In the genomic region with DNA sequence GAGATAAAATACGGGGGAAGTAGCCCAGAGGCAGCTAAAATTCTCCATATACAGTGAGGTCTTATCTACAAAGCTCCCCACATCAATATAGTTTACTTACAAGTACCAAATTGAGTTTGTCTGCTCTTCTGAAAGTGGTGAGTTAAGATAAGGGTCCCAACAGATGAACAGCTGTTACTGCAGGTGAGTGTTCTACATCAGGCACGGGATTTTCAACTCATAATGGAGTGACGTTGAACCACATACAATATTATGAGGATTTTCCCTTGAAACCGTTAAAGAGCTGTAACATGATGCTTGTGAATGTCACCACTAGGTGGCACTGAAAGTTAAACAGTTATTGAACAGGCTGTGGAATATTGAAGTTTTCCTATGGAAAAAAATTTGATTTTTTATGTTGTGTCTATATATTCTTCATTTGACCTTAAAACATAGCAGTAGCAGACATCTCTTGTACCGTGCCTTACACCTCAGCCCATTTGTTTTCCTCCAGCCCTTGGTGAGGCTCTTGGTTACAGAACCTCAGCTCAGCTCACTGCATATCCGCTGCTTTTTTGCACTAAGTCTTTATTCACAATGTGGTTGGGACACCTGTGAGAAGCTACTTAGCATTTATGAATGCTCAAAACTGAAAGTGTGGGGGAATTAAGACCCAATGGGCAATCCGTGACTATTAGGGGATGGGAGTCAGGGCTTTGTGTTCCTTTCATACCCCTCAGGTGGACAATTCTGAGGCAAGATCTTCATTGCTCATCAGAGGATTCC, we compare ENCODE assay signal across 9 cellular contexts. TPM values are rescaled to one million over a fixed set of nuclear protein-coding genes. Genes with fewer than 3 reads are reported as not detected.
DNase-seq lines count a peak whose midpoint lies in the region; ATAC-seq and TF ChIP-seq lines count a peak whose summit lies in the region.
"Had no signal": no experiment of that assay in that cellular context is flagged by ENCODE, and none has a peak within 500 bp of the region (broad histone marks: within the 10 kb centered on the region; RNA-seq: fewer than 3 reads in every experiment).

No MANE protein-coding gene starts in this region.

- H2AFZ ChIP-seq in HCT116 (ENCODE audit: low read depth, low read length, poor library complexity, severe bottlenecking), result no peak overlapping the region

- H3K27ac Mint-ChIP-seq in stimulated activated naive CD8-positive, alpha-beta T cell treated with anti-CD3 and anti-CD28 coated beads, Interleukin-15, amount 100 ng/mL, for 72 hours, result no peak overlapping the region
- H3K27ac Mint-ChIP-seq: natural killer cell treated with Interleukin-12 subunit alpha and Interleukin-12 subunit beta and Interleukin-15 and Interleukin-18, amount 100 ng/mL, for 72 hours had no signal

- H3K9me2 ChIP-seq in HCT116 (ENCODE audit: insufficient read depth), result no peaks in the 10 kb centered on the region

- peak; percentile 54 to 76 (median 70); a peak in 5 of 6 replicates for TF ChIP-seq CTCF in HCT116 (IDR thresholded peaks at IDR 0.05 in 2 of 3, conservative IDR thresholded peaks at IDR 0.05 in 1 of 3; ENCODE audit: borderline replicate concordance in 1 of 3, insufficient read depth in 1 of 3, low read depth in 2 of 3, low read length in 2 of 3)
- TF ChIP-seq CTCF in astrocyte of the cerebellum (IDR thresholded peaks at IDR 0.05; ENCODE audit: low read depth, low read length, missing control alignments), result peak; percentile 70

- in situ Hi-C loops in astrocyte of the cerebellum (cut with HindIII; ENCODE audit: low sequenced_read_pairs), result no loop called here

- peak; percentile 97 for ATAC-seq in HCT116
- ATAC-seq in stimulated activated naive CD8-positive, alpha-beta T cell treated with anti-CD3 and anti-CD28 coated beads, Interleukin-15, amount 100 ng/mL, for 72 hours, result peak; percentile 80

- peak overlapping the region in 1 of 2 donors; percentile 23 for H3K4me3 Mint-ChIP-seq in stimulated activated naive CD8-positive, alpha-beta T cell treated with anti-CD3 and anti-CD28 coated beads, Interleukin-15, amount 100 ng/mL, for 72 hours
- H3K4me3 Mint-ChIP-seq: natural killer cell treated with Interleukin-12 subunit alpha and Interleukin-12 subunit beta and Interleukin-15 and Interleukin-18, amount 100 ng/mL, for 72 hours had no signal

- DNase-seq in activated CD8-positive, alpha-beta memory T cell treated with anti-CD3 and anti-CD28 coated beads, Interleukin-2, amount 50 U/mL, for 1 hour (ENCODE audit: extremely low read depth), result peak; percentile 0
- DNase-seq in activated CD8-positive, alpha-beta memory T cell treated with anti-CD3 and anti-CD28 coated beads, Interleukin-2, amount 50 U/mL, for 48 hours, result no peak
- DNase-seq in HCT116 (ENCODE audit: low read depth, low spot score) (peak; percentile 69), NCI-H345 treated with DMSO at 0.1 percent for 48 hours (lab: John Stamatoyannopoulos, UW; ENCODE audit: unreplicated experiment) (peak; percentile 10), astrocyte of the cerebellum (ENCODE audit: low read depth) (peak; percentile 47), inferior parietal cortex (ENCODE audit: extremely low spot score) (peak; percentile 82), iPS-NIHi11 (ENCODE audit: low spot score) (no peak)
- no peak for DNase-seq in stimulated activated naive CD8-positive, alpha-beta T cell treated with anti-CD3 and anti-CD28 coated beads, Interleukin-15, amount 100 ng/mL, for 72 hours

- RAD21 ChIA-PET in HCT116 (lab: Charles Lee; ENCODE audit: low non-redundant PET in 1 of 2, low total read pairs in 2 of 2, uncharacterized antibody in 2 of 2, unreplicated experiment in 2 of 2), result no interaction called here

- H3K4me3 ChIP-seq in HCT116 (replicated peaks in 1 of 2; ENCODE audit: low read depth in 1 of 2, low read length in 2 of 2), result no peak overlapping the region
- H3K4me3 ChIP-seq in astrocyte of the cerebellum (ENCODE audit: low read depth, low read length), result no peak overlapping the region

- H3K4me1 ChIP-seq in HCT116 (ENCODE audit: control insufficient read depth in 1 of 2, insufficient read depth in 2 of 2, low read length in 2 of 2), result no peaks in the 10 kb centered on the region

- peaks cover 6% of the 10 kb centered on the region for H3K4me1 Mint-ChIP-seq in stimulated activated naive CD8-positive, alpha-beta T cell treated with anti-CD3 and anti-CD28 coated beads, Interleukin-15, amount 100 ng/mL, for 72 hours

- H3K9me3 ChIP-seq in HCT116 (ENCODE audit: control insufficient read depth in 1 of 2, insufficient read depth in 1 of 2, low read depth in 1 of 2, low read length in 2 of 2), result no peaks in the 10 kb centered on the region

- no peaks in the 10 kb centered on the region for H3K36me3 ChIP-seq in HCT116 (ENCODE audit: control insufficient read depth in 1 of 2, insufficient read depth in 2 of 2, low read length in 2 of 2)

- no peak for TF ChIP-seq POLR2A in HCT116 (IDR thresholded peaks at IDR 0.05; ENCODE audit: borderline replicate concordance, extremely low read depth, insufficient read depth, insufficient read length)

- H3K9ac ChIP-seq in HCT116 (ENCODE audit: low read length), result no peak overlapping the region

- peaks cover 44% of the 10 kb centered on the region for H3K27me3 Mint-ChIP-seq in stimulated activated naive CD8-positive, alpha-beta T cell treated with anti-CD3 and anti-CD28 coated beads, Interleukin-15, amount 100 ng/mL, for 72 hours

- H4K20me1 ChIP-seq in HCT116 (ENCODE audit: insufficient read depth), result no peaks in the 10 kb centered on the region

- TF ChIP-seq RAD21 in HCT116 (IDR thresholded peaks at IDR 0.05; ENCODE audit: low read depth), result peak; percentile 68

- H3K4me2 ChIP-seq in HCT116 (ENCODE audit: low read length), result no peak overlapping the region

- CTCF ChIA-PET in HCT116 (lab: Charles Lee), result interaction anchor here (0.9 to 2.4 kb wide), 12 partner anchors 8 to 869 kb away, joined by 3 to 15 read pairs (median 3); partner anchors contain the start of gene CD1D

- BruUV-seq in HCT116 (replicated peaks; lab: Mats Ljungman, UMichigan), result no TSS peak

- peaks cover 10% of the 10 kb centered on the region; the same call in 1 of the 2 replicates for H3K27me3 ChIP-seq in HCT116 (ENCODE audit: insufficient read depth, low read length)

- H3K27ac ChIP-seq in HCT116 (ENCODE audit: low read depth, low read length), result no peak overlapping the region

- POLR2A ChIA-PET in HCT116 (lab: Charles Lee), result no interaction called here

- no peaks in the 10 kb centered on the region for H3K79me2 ChIP-seq in HCT116 (ENCODE audit: insufficient read depth, low read length)

- H3K9me3 Mint-ChIP-seq in stimulated activated naive CD8-positive, alpha-beta T cell treated with anti-CD3 and anti-CD28 coated beads, Interleukin-15, amount 100 ng/mL, for 72 hours, result no peaks in the 10 kb centered on the region
- H3K9me3 Mint-ChIP-seq: natural killer cell treated with Interleukin-12 subunit alpha and Interleukin-12 subunit beta and Interleukin-15 and Interleukin-18, amount 100 ng/mL, for 72 hours had no signal

- intact Hi-C loops in HCT116 (cut with micrococcal nuclease), result loop anchor here (1.0 to 5.0 kb wide), 3 partner anchors 123 to 869 kb away; no protein-coding TSS in a partner anchor

TF ChIP-seq in HCT116, 20 proteins besides CTCF, POLR2A, EP300 and RAD21:
- TF ChIP-seq TCF7L2 (IDR thresholded peaks at IDR 0.05; ENCODE audit: borderline replicate concordance, extremely low read depth, insufficient read depth, insufficient read length) (no peak), ELF1 (IDR thresholded peaks at IDR 0.05; ENCODE audit: borderline replicate concordance, low read depth) (no peak), EGR1 (IDR thresholded peaks at IDR 0.05; ENCODE audit: low read depth) (no peak), SIN3A (IDR thresholded peaks at IDR 0.05; ENCODE audit: low read depth) (no peak; the same call in 1 of the 2 replicates), JUND (IDR thresholded peaks at IDR 0.05) (no peak), EZH2 (IDR thresholded peaks at IDR 0.05) (no peak), EZH2phosphoT487 (IDR thresholded peaks at IDR 0.05; ENCODE audit: borderline replicate concordance) (no peak)
- TF ChIP-seq, protein P1, sequence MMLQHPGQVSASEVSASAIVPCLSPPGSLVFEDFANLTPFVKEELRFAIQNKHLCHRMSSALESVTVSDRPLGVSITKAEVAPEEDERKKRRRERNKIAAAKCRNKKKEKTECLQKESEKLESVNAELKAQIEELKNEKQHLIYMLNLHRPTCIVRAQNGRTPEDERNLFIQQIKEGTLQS (IDR thresholded peaks at IDR 0.05), result no peak

RNA-seq across cellular contexts. Expression of gene CD1D, which starts 23.2 kb away (rescaled TPM):
- not detected for total RNA-seq in HCT116 (2021; ENCODE audit: unreplicated experiment)
- polyA plus RNA-seq in HCT116 (2012), result 0.03 TPM in 1 of 2 replicates, not detected in the other
- total RNA-seq: natural killer cell treated with Interleukin-12 subunit alpha and Interleukin-12 subunit beta and Interleukin-15 and Interleukin-18, amount 100 ng/mL, for 72 hours had no signal

RNA-seq across cellular contexts. Expression of gene CD1A, which starts 50.3 kb away (rescaled TPM):
- not detected for total RNA-seq in HCT116 (2021; ENCODE audit: unreplicated experiment)
- not detected in 2 replicates for polyA plus RNA-seq in HCT116 (2012)
- total RNA-seq: natural killer cell treated with Interleukin-12 subunit alpha and Interleukin-12 subunit beta and Interleukin-15 and Interleukin-18, amount 100 ng/mL, for 72 hours had no signal

Comparison
In these comparisons a context has a peak if more than half of its experiments do, and no peak if none do; other contexts are left out.
1. DNase-seq: peak in activated CD8-positive, alpha-beta memory T cell treated with anti-CD3 and anti-CD28 coated beads, Interleukin-2, amount 50 U/mL, for 1 hour (single experiment), HCT116 (single experiment), NCI-H345 treated with DMSO at 0.1 percent for 48 hours (single experiment), astrocyte of the cerebellum (single experiment) and inferior parietal cortex (single experiment); none in activated CD8-positive, alpha-beta memory T cell treated with anti-CD3 and anti-CD28 coated beads, Interleukin-2, amount 50 U/mL, for 48 hours (single experiment), stimulated activated naive CD8-positive, alpha-beta T cell treated with anti-CD3 and anti-CD28 coated beads, Interleukin-15, amount 100 ng/mL, for 72 hours (0 of 2) and iPS-NIHi11 (single experiment).